ENCODE assay signal across 15 cellular contexts in genomic region chr2:234674781-234675201, GRCh38.
A peak's percentile ranks its signal among the peaks of the same experiment; 100 is the strongest.
DNase-seq lines count a peak whose midpoint lies in the region; ATAC-seq, FAIRE-seq and TF ChIP-seq lines count a peak whose summit lies in the region.
"Had no signal": no experiment of that assay in that cellular context is flagged by ENCODE, and none has a peak within 500 bp of the region (broad histone marks: within the 10 kb centered on the region; RNA-seq: fewer than 3 reads in every experiment).

No MANE protein-coding gene starts in this region.

- no peak for TF ChIP-seq CTCF in prostate gland (IDR thresholded peaks at IDR 0.05)
- no peak for TF ChIP-seq CTCF in WERI-Rb-1 (IDR thresholded peaks at IDR 0.05; ENCODE audit: low read depth, low read length)

- no peak overlapping the region for H3K4me3 ChIP-seq in prostate gland
- H3K4me3 ChIP-seq in WERI-Rb-1 (ENCODE audit: low read depth, low read length), result no peak overlapping the region
- H3K4me3 ChIP-seq: gastrocnemius medialis, left lung had no signal

- H3K4me3 Mint-ChIP-seq in stimulated activated naive CD8-positive, alpha-beta T cell treated with anti-CD3 and anti-CD28 coated beads, Interleukin-15, amount 100 ng/mL, for 72 hours, result no peak overlapping the region
- H3K4me3 Mint-ChIP-seq: stimulated activated effector memory CD8-positive, alpha-beta T cell treated with anti-CD3 and anti-CD28 coated beads, Interleukin-12 subunit alpha, Interleukin-12 subunit beta, amount 100 ng/mL, for 72 hours had no signal

- no peak for FAIRE-seq in GM12892 (lab: Jason Lieb, UNC)
- FAIRE-seq: D721Med had no signal

- H3K27ac ChIP-seq in prostate gland (peak overlapping the region; percentile 58 to 74), WERI-Rb-1 (no peak overlapping the region)
- H3K27ac ChIP-seq: gastrocnemius medialis, left lung, neutrophil had no signal

- H3K27me3 Mint-ChIP-seq in stimulated activated naive CD8-positive, alpha-beta T cell treated with anti-CD3 and anti-CD28 coated beads, Interleukin-15, amount 100 ng/mL, for 72 hours, result no peaks in the 10 kb centered on the region

- H3K4me1 Mint-ChIP-seq in stimulated activated naive CD8-positive, alpha-beta T cell treated with anti-CD3 and anti-CD28 coated beads, Interleukin-15, amount 100 ng/mL, for 72 hours, result no peaks in the 10 kb centered on the region
- H3K4me1 Mint-ChIP-seq: stimulated activated effector memory CD8-positive, alpha-beta T cell treated with anti-CD3 and anti-CD28 coated beads, Interleukin-12 subunit alpha, Interleukin-12 subunit beta, amount 100 ng/mL, for 72 hours had no signal

- intact Hi-C loops in prostate gland (cut with DNase I), result no loop called here

- H3K9me3 ChIP-seq in prostate gland (no peaks in the 10 kb centered on the region), WERI-Rb-1 (ENCODE audit: severe bottlenecking) (peaks cover 2% of the 10 kb centered on the region)
- H3K9me3 ChIP-seq: gastrocnemius medialis, left lung, neutrophil had no signal

- peaks cover 3% of the 10 kb centered on the region for H3K4me1 ChIP-seq in prostate gland (replicated peaks)
- H3K4me1 ChIP-seq: gastrocnemius medialis, left lung had no signal

- H3K27me3 ChIP-seq in prostate gland (replicated peaks; ENCODE audit: insufficient read depth), result no peaks in the 10 kb centered on the region
- H3K27me3 ChIP-seq in WERI-Rb-1 (ENCODE audit: insufficient read depth, low read depth, severe bottlenecking), result no peaks in the 10 kb centered on the region
- H3K27me3 ChIP-seq: gastrocnemius medialis, left lung, neutrophil had no signal

- TF ChIP-seq POLR2A in prostate gland (IDR thresholded peaks at IDR 0.05), result no peak
- TF ChIP-seq POLR2A in GM12892 (IDR thresholded peaks at IDR 0.05; ENCODE audit: low read depth, low read length), result no peak

- H3K27ac Mint-ChIP-seq in stimulated activated naive CD8-positive, alpha-beta T cell treated with anti-CD3 and anti-CD28 coated beads, Interleukin-15, amount 100 ng/mL, for 72 hours, result no peak overlapping the region
- H3K27ac Mint-ChIP-seq: stimulated activated effector memory CD8-positive, alpha-beta T cell treated with anti-CD3 and anti-CD28 coated beads, Interleukin-12 subunit alpha, Interleukin-12 subunit beta, amount 100 ng/mL, for 72 hours had no signal

- H3K36me3 ChIP-seq in prostate gland (no peaks in the 10 kb centered on the region), WERI-Rb-1 (no peaks in the 10 kb centered on the region)
- H3K36me3 ChIP-seq: gastrocnemius medialis, left lung, neutrophil had no signal

- no peaks in the 10 kb centered on the region for H3K9me3 Mint-ChIP-seq in stimulated activated naive CD8-positive, alpha-beta T cell treated with anti-CD3 and anti-CD28 coated beads, Interleukin-15, amount 100 ng/mL, for 72 hours
- H3K9me3 Mint-ChIP-seq: stimulated activated effector memory CD8-positive, alpha-beta T cell treated with anti-CD3 and anti-CD28 coated beads, Interleukin-12 subunit alpha, Interleukin-12 subunit beta, amount 100 ng/mL, for 72 hours had no signal

- WGBS in prostate gland, result 34% methylated on average over 3 of the region's 3 CpGs

- ATAC-seq in stimulated activated naive CD8-positive, alpha-beta T cell treated with anti-CD3 and anti-CD28 coated beads, Interleukin-15, amount 100 ng/mL, for 72 hours, result no peak
- ATAC-seq: activated CD4-positive, CD25-positive, alpha-beta regulatory T cell treated with anti-CD3 and anti-CD28 coated beads, Interleukin-2, amount 50 U/mL, for 24 hours; gastrocnemius medialis; left lung; stimulated activated effector memory CD8-positive, alpha-beta T cell treated with anti-CD3 and anti-CD28 coated beads, Interleukin-12 subunit alpha, Interleukin-12 subunit beta, amount 100 ng/mL, for 72 hours had no signal

- DNase-seq in ELR (ENCODE audit: low read depth), result peak; percentile 83
- DNase-seq in SW480 (ENCODE audit: low spot score), result peak; percentile 30
- peak; percentile 62 for DNase-seq in fibroblast of peridontal ligament (ENCODE audit: extremely low read depth)
- DNase-seq in prostate gland (ENCODE audit: low spot score), result no peak
- no peak for DNase-seq in T-helper 1 cell
- no peak for DNase-seq in stimulated activated naive CD8-positive, alpha-beta T cell treated with anti-CD3 and anti-CD28 coated beads, Interleukin-15, amount 100 ng/mL, for 72 hours
- no peak for DNase-seq in GM12892 (ENCODE audit: insufficient read length)
- no peak for DNase-seq in WERI-Rb-1
- DNase-seq: gastrocnemius medialis, left lung, MM.1S had no signal

Comparison
In these comparisons a context has a peak if more than half of its experiments do, and no peak if none do; other contexts are left out.
1. DNase-seq: peak in ELR (single experiment), SW480 (single experiment) and fibroblast of peridontal ligament (single experiment); none in prostate gland (single experiment), T-helper 1 cell (0 of 5), stimulated activated naive CD8-positive, alpha-beta T cell treated with anti-CD3 and anti-CD28 coated beads, Interleukin-15, amount 100 ng/mL, for 72 hours (0 of 2), GM12892 (single experiment) and WERI-Rb-1 (single experiment).